Comparison of ENCODE assay signal across 14 cellular contexts in genomic region chr3:53287413-53287734, GRCh38. TPM values are rescaled to one million over a fixed set of nuclear protein-coding genes. Genes with fewer than 3 reads are reported as not detected.
DNase-seq lines count a peak whose midpoint lies in the region; ATAC-seq and TF ChIP-seq lines count a peak whose summit lies in the region.
"Had no signal": no experiment of that assay in that cellular context is flagged by ENCODE, and none has a peak within 500 bp of the region (broad histone marks: within the 10 kb centered on the region; RNA-seq: fewer than 3 reads in every experiment).

No MANE protein-coding gene starts in this region.

- H3K4me3 ChIP-seq in SK-N-SH (ENCODE audit: low read depth in 2 of 2, low read length in 1 of 2) (no peak overlapping the region), HUES48 (ENCODE audit: low read depth, low read length) (no peak overlapping the region), neuronal stem cell (ENCODE audit: low read length in 2 of 2) (no peak overlapping the region)
- H3K4me3 ChIP-seq: tibial artery had no signal

- H2BK120ac ChIP-seq in neuronal stem cell (ENCODE audit: low read depth, low read length) = no peak overlapping the region

- H3K79me1 ChIP-seq in neuronal stem cell (ENCODE audit: low read depth, low read length) = no peaks in the 10 kb centered on the region

- H3K9me3 ChIP-seq in SK-N-SH (no peaks in the 10 kb centered on the region), HUES48 (ENCODE audit: control insufficient read depth, insufficient read depth, low read length) (no peaks in the 10 kb centered on the region), neuronal stem cell (replicated peaks in 1 of 2; ENCODE audit: control insufficient read depth in 2 of 2, insufficient read depth in 1 of 2, low read depth in 1 of 2, low read length in 2 of 2) (no peaks in the 10 kb centered on the region)
- H3K9me3 ChIP-seq: tibial artery had no signal

- no peak overlapping the region for H2BK12ac ChIP-seq in neuronal stem cell (ENCODE audit: low read length)

- H3K14ac ChIP-seq in neuronal stem cell (ENCODE audit: low read length) = no peak overlapping the region

- no peaks in the 10 kb centered on the region for H3K9me2 ChIP-seq in SK-N-SH

- no peak for TF ChIP-seq EP300 in SK-N-SH (IDR thresholded peaks at IDR 0.05; ENCODE audit: borderline replicate concordance in 1 of 2, low read depth in 1 of 2, low read length in 1 of 2)

- no peak overlapping the region for H3K18ac ChIP-seq in neuronal stem cell (ENCODE audit: low read length)

- no peak overlapping the region for H2AK5ac ChIP-seq in neuronal stem cell (ENCODE audit: low read depth, low read length)

- H2BK5ac ChIP-seq in neuronal stem cell (ENCODE audit: low read length) = no peak overlapping the region

- no peak overlapping the region for H4K8ac ChIP-seq in neuronal stem cell (ENCODE audit: low read depth, low read length)

- no peak for ATAC-seq in SK-N-SH treated with all-trans-retinoic acid at 6 μM for 48 hours
- ATAC-seq: naive thymus-derived CD4-positive, alpha-beta T cell had no signal

- H3K4me2 ChIP-seq in SK-N-SH (peak overlapping the region; percentile 23; the same call in 1 of the 2 replicates), neuronal stem cell (ENCODE audit: insufficient read depth, low read length, poor library complexity, severe bottlenecking) (no peak overlapping the region)

- H3K23ac ChIP-seq in neuronal stem cell (ENCODE audit: low read depth, low read length, poor library complexity) = no peak overlapping the region

- POLR2A ChIA-PET in SK-N-SH (lab: Yijun Ruan, JAX) = no interaction called here

- no peaks in the 10 kb centered on the region for H4K20me1 ChIP-seq in SK-N-SH (ENCODE audit: insufficient read depth)

- peaks cover 9% of the 10 kb centered on the region for H3K36me3 Mint-ChIP-seq in chondrocyte (ENCODE audit: low read depth)

- no peak overlapping the region for H3K9ac ChIP-seq in SK-N-SH
- H3K9ac ChIP-seq in HUES48 (ENCODE audit: low read depth, low read length) = no peak overlapping the region
- H3K9ac ChIP-seq in neuronal stem cell (ENCODE audit: low read depth, low read length, poor library complexity) = no peak overlapping the region

- H3K27ac Mint-ChIP-seq in chondrocyte (ENCODE audit: unreplicated experiment) = peak overlapping the region; percentile 94
- H3K27ac Mint-ChIP-seq: activated naive CD4-positive, alpha-beta T cell treated with anti-CD3 and anti-CD28 coated beads, Interleukin-2, amount 10 ng/mL, durations not matched to agents 7 days and 5 days had no signal

- H3K27me3 Mint-ChIP-seq in chondrocyte (ENCODE audit: low read depth) = no peaks in the 10 kb centered on the region
- H3K27me3 Mint-ChIP-seq: activated naive CD4-positive, alpha-beta T cell treated with anti-CD3 and anti-CD28 coated beads, Interleukin-2, amount 10 ng/mL, durations not matched to agents 7 days and 5 days; naive thymus-derived CD4-positive, alpha-beta T cell had no signal

- no peak overlapping the region for H2BK15ac ChIP-seq in neuronal stem cell (ENCODE audit: low read length)

- H3K4me1 ChIP-seq in SK-N-SH (ENCODE audit: control insufficient read depth in 1 of 2, insufficient read depth in 2 of 2, low read depth in 1 of 2, low read length in 1 of 2) (no peaks in the 10 kb centered on the region), HUES48 (ENCODE audit: control insufficient read depth, insufficient read depth, low read length) (peaks cover 32% of the 10 kb centered on the region), neuronal stem cell (ENCODE audit: control insufficient read depth in 2 of 2, insufficient read depth in 1 of 2, low read depth in 1 of 2, low read length in 2 of 2) (peaks cover 13 to 33% of the 10 kb centered on the region in 2 donors)
- H3K4me1 ChIP-seq: tibial artery had no signal

- H3K36me3 ChIP-seq in SK-N-SH (replicated peaks in 1 of 2; ENCODE audit: control insufficient read depth in 1 of 2, insufficient read depth in 2 of 2, low read length in 1 of 2) = peaks cover 63 to 65% of the 10 kb centered on the region in 2 experiments
- peaks cover 48% of the 10 kb centered on the region for H3K36me3 ChIP-seq in HUES48 (ENCODE audit: control insufficient read depth, insufficient read depth, low read length)
- peaks cover 21 to 76% of the 10 kb centered on the region in 2 donors for H3K36me3 ChIP-seq in neuronal stem cell (replicated peaks in 1 of 2; ENCODE audit: control insufficient read depth in 2 of 2, insufficient read depth in 2 of 2, low read length in 2 of 2)

- H3K9me3 Mint-ChIP-seq in chondrocyte (ENCODE audit: low read depth) = no peaks in the 10 kb centered on the region
- H3K9me3 Mint-ChIP-seq: activated naive CD4-positive, alpha-beta T cell treated with anti-CD3 and anti-CD28 coated beads, Interleukin-2, amount 10 ng/mL, durations not matched to agents 7 days and 5 days; naive thymus-derived CD4-positive, alpha-beta T cell had no signal

- H3K4me1 Mint-ChIP-seq in chondrocyte (ENCODE audit: low read depth) = peaks cover 9% of the 10 kb centered on the region

- H4K91ac ChIP-seq in neuronal stem cell (ENCODE audit: low read depth, low read length, poor library complexity) = no peak overlapping the region

- CTCF ChIA-PET in SK-N-SH (lab: Yijun Ruan, JAX) = interaction anchor here (0.8 to 1.3 kb wide), 2 partner anchors 8 to 13 kb away, joined by 3 to 4 read pairs; no protein-coding TSS in a partner anchor

- H3K79me2 ChIP-seq in SK-N-SH (ENCODE audit: insufficient read depth) = no peaks in the 10 kb centered on the region

- no peak overlapping the region for H3K4ac ChIP-seq in neuronal stem cell (ENCODE audit: low read length)

- no peaks in the 10 kb centered on the region for H3K27me3 ChIP-seq in SK-N-SH (ENCODE audit: insufficient read depth)
- no peaks in the 10 kb centered on the region for H3K27me3 ChIP-seq in HUES48 (ENCODE audit: control insufficient read depth, insufficient read depth, low read length)
- H3K27me3 ChIP-seq in neuronal stem cell (ENCODE audit: control insufficient read depth in 3 of 3, insufficient read depth in 3 of 3, low read depth in 1 of 3, low read length in 3 of 3) = no peaks in the 10 kb centered on the region
- H3K27me3 ChIP-seq: tibial artery had no signal

- H3K27ac ChIP-seq in SK-N-SH (ENCODE audit: low read depth in 2 of 2, low read length in 1 of 2) (peak overlapping the region in 1 of 2 experiments; percentile 61; a peak in 2 of 4 replicates), HUES48 (ENCODE audit: low read depth, low read length) (peak overlapping the region; percentile 96), neuronal stem cell (replicated peaks; ENCODE audit: low read length) (peak overlapping the region; percentile 33)
- H3K27ac ChIP-seq: 22Rv1, tibial artery had no signal

- WGBS in SK-N-SH (ENCODE audit: low lambda C conversion rate) = 100% methylated on average over 1 of the region's 1 CpG
- WGBS in neuronal stem cell (ENCODE audit: extremely low coverage in 2 of 2, insufficient read length in 2 of 2, insufficient replicate concordance in 1 of 2), 2 donors = no CpG with 5 or more reads among the region's 1 CpG

- H3F3A ChIP-seq in SK-N-SH (replicated peaks; ENCODE audit: insufficient read depth) = peaks cover 11% of the 10 kb centered on the region

- no peak for DNase-seq in SK-N-SH
- no peak for DNase-seq in chondrocyte (ENCODE audit: low spot score)
- DNase-seq in neuronal stem cell (ENCODE audit: low spot score) = no peak
- DNase-seq in SKM-1 treated with dmso at 0.1 percent for 144 hours (lab: John Stamatoyannopoulos, UW; ENCODE audit: unreplicated experiment) = no peak
- DNase-seq in DMS53 (lab: John Stamatoyannopoulos, UW) = no peak
- no peak for DNase-seq in stimulated activated CD4-positive, alpha-beta T cell treated with anti-CD3 and anti-CD28 coated beads, Interleukin-1b, Interleukin-23, amount 100 ng/mL, for 48 hours
- DNase-seq: activated naive CD4-positive, alpha-beta T cell treated with anti-CD3 and anti-CD28 coated beads, Interleukin-2, amount 10 ng/mL, durations not matched to agents 7 days and 5 days; DMS79; naive thymus-derived CD4-positive, alpha-beta T cell; NCI-H345; tibial artery had no signal

- no peak overlapping the region for H3K4me3 Mint-ChIP-seq in chondrocyte (ENCODE audit: unreplicated experiment)
- H3K4me3 Mint-ChIP-seq: activated naive CD4-positive, alpha-beta T cell treated with anti-CD3 and anti-CD28 coated beads, Interleukin-2, amount 10 ng/mL, durations not matched to agents 7 days and 5 days; naive thymus-derived CD4-positive, alpha-beta T cell had no signal

- no peak for TF ChIP-seq RAD21 in SK-N-SH (IDR thresholded peaks at IDR 0.05; ENCODE audit: low read length)

- no peak overlapping the region for H2AFZ ChIP-seq in SK-N-SH (ENCODE audit: low read depth)
- no peak overlapping the region for H2AFZ ChIP-seq in neuronal stem cell (ENCODE audit: low read length)

- TF ChIP-seq CTCF in SK-N-SH (IDR thresholded peaks at IDR 0.05) (no peak), chondrocyte (IDR thresholded peaks at IDR 0.05) (no peak)

TF ChIP-seq in SK-N-SH treated with all-trans-retinoic acid at 6 μM for 48 hours, 23 proteins besides CTCF, POLR2A, EP300 and RAD21 (continues in another document):
- TF ChIP-seq ARNTL (CRISPR knock-in tag; IDR thresholded peaks at IDR 0.05; ENCODE audit: borderline replicate concordance, low read depth) (no peak), RARB (CRISPR knock-in tag; IDR thresholded peaks at IDR 0.05) (no peak), ZNF8 (CRISPR knock-in tag; IDR thresholded peaks at IDR 0.05) (no peak)

RNA-seq across cellular contexts. Expression of gene TKT, which starts 31.6 kb away (rescaled TPM):
- 119 and 144 TPM in 2 replicates for polyA plus RNA-seq in SK-N-SH (2012; rRNA removed)
- polyA plus RNA-seq in SK-N-SH (2012; cell fraction: cytosol; rRNA removed) = 70.5 and 99.2 TPM in 2 replicates
- 178 and 225 TPM in 2 replicates for polyA plus RNA-seq in SK-N-SH (2012; cell fraction: nucleus; rRNA removed)
- total RNA-seq in chondrocyte = 165 to 299 TPM (median 169 TPM) in 3 replicates
- polyA plus RNA-seq in neuronal stem cell (2013, experiment 1 of 2) = 423 TPM
- polyA plus RNA-seq in neuronal stem cell (2013, experiment 2 of 2) = 428 TPM

RNA-seq across cellular contexts. Expression of gene DCP1A, which starts 60.0 kb away (rescaled TPM):
- 12.9 and 17.4 TPM in 2 replicates for polyA plus RNA-seq in SK-N-SH (2012; rRNA removed)
- polyA plus RNA-seq in SK-N-SH (2012; cell fraction: cytosol; rRNA removed) = 12.1 and 12.8 TPM in 2 replicates
- polyA plus RNA-seq in SK-N-SH (2012; cell fraction: nucleus; rRNA removed) = 10.9 and 17.1 TPM in 2 replicates
- total RNA-seq in chondrocyte = 15.6 to 17.7 TPM (median 17.2 TPM) in 3 replicates
- polyA plus RNA-seq in neuronal stem cell (2013, experiment 1 of 2) = 36.1 TPM
- 33.8 TPM for polyA plus RNA-seq in neuronal stem cell (2013, experiment 2 of 2)
